Comparison of ENCODE assay signal across 8 cellular contexts in the genomic region with DNA sequence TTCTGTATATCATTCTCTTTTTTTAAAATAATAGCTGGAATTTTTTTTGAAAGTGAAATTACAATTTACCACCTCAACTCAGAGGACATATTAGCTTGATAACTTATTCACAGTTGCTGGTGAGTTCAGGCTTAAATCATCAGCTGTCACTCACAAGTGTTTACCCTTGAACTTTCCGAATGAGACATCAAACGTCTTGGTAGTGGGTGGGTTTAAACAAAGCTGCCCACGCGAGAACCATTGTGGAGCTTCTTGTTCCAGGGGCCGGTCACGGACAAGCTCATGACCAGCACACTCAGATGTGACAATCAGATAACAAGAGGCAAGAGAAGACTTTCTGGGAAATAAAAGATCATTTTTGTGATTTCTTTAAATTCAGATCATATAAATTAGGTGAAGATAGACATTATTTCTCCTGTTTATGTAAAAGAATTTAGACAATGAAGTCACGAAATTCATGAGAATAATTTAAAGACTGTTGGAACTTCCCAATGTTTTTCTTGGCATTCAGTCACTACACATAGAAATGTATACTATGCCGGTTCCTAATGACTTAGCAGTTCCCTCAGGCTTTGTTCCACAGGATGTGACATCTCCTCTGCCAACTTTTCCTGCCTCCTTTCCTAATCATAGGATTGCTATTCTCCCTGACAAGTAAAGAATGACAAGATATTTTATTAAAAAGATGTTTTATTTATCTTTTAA. TPM values are rescaled to one million over a fixed set of nuclear protein-coding genes. Genes with fewer than 3 reads are reported as not detected.
A peak's percentile ranks its signal among the peaks of the same experiment; 100 is the strongest.
DNase-seq lines count a peak whose midpoint lies in the region; ATAC-seq and TF ChIP-seq lines count a peak whose summit lies in the region.

No MANE protein-coding gene starts in this region.

- intact Hi-C loops in left ventricle myocardium inferior (cut with micrococcal nuclease) = loop anchor here (5.0 kb wide), 1 partner anchor 182 kb away; no protein-coding TSS in a partner anchor

- CTCF ChIA-PET in activated CD8-positive, alpha-beta T cell treated with anti-CD3 and anti-CD28 coated beads, Interleukin-2, amount 10 ng/mL, durations not matched to agents 7 days and 5 days (lab: Charles Lee) = interaction anchor here (0.6 to 12.9 kb wide), 21 partner anchors 8 to 189 kb away, joined by 3 to 207 read pairs (median 4); partner anchors contain the start of gene ANKRD28

- DNase-seq in activated effector memory CD4-positive, alpha-beta T cell treated with anti-CD3 and anti-CD28 coated beads, Interleukin-2, amount 50 U/mL, for 16 hours = peak; percentile 72
- DNase-seq in activated effector memory CD4-positive, alpha-beta T cell treated with Interleukin-2 at 50 U/mL for 16 hours = no peak
- no peak for DNase-seq in activated CD8-positive, alpha-beta T cell treated with anti-CD3 and anti-CD28 coated beads, Interleukin-2, amount 10 ng/mL, durations not matched to agents 7 days and 5 days
- DNase-seq in left ventricle myocardium inferior (no peak), NCI-H1092 treated with DMSO at 0.1 percent for 48 hours (lab: John Stamatoyannopoulos, UW) (no peak), T-helper 9 cell (no peak)
- no peak for DNase-seq in stimulated activated naive CD8-positive, alpha-beta T cell treated with anti-CD3 and anti-CD28 coated beads, Interleukin-15, amount 100 ng/mL, for 72 hours

- H3K27me3 Mint-ChIP-seq in activated CD8-positive, alpha-beta T cell treated with anti-CD3 and anti-CD28 coated beads, Interleukin-2, amount 10 ng/mL, durations not matched to agents 7 days and 5 days (ENCODE audit: low read depth) = no peaks in the 10 kb centered on the region
- H3K27me3 Mint-ChIP-seq in stimulated activated naive CD8-positive, alpha-beta T cell treated with anti-CD3 and anti-CD28 coated beads, Interleukin-15, amount 100 ng/mL, for 72 hours = no peaks in the 10 kb centered on the region

- H3K27ac ChIP-seq in left ventricle myocardium inferior (replicated peaks) = peak overlapping the region; percentile 36

- H3K4me3 ChIP-seq in left ventricle myocardium inferior = peak overlapping the region; percentile 49

- no peaks in the 10 kb centered on the region for H3K36me3 ChIP-seq in left ventricle myocardium inferior

- H3K27ac Mint-ChIP-seq in activated CD8-positive, alpha-beta T cell treated with anti-CD3 and anti-CD28 coated beads, Interleukin-2, amount 10 ng/mL, durations not matched to agents 7 days and 5 days = no peak overlapping the region
- H3K27ac Mint-ChIP-seq in stimulated activated naive CD8-positive, alpha-beta T cell treated with anti-CD3 and anti-CD28 coated beads, Interleukin-15, amount 100 ng/mL, for 72 hours = peak overlapping the region in 1 of 2 donors; percentile 91

- no peaks in the 10 kb centered on the region for H3K36me3 Mint-ChIP-seq in activated CD8-positive, alpha-beta T cell treated with anti-CD3 and anti-CD28 coated beads, Interleukin-2, amount 10 ng/mL, durations not matched to agents 7 days and 5 days (ENCODE audit: low read depth)

- no peak overlapping the region for H3K4me3 Mint-ChIP-seq in activated CD8-positive, alpha-beta T cell treated with anti-CD3 and anti-CD28 coated beads, Interleukin-2, amount 10 ng/mL, durations not matched to agents 7 days and 5 days
- peak overlapping the region; percentile 34 to 75 for H3K4me3 Mint-ChIP-seq in stimulated activated naive CD8-positive, alpha-beta T cell treated with anti-CD3 and anti-CD28 coated beads, Interleukin-15, amount 100 ng/mL, for 72 hours

- no peak for TF ChIP-seq CTCF in left ventricle myocardium inferior (IDR thresholded peaks at IDR 0.05; ENCODE audit: borderline replicate concordance)

- no peaks in the 10 kb centered on the region for H3K9me3 Mint-ChIP-seq in activated CD8-positive, alpha-beta T cell treated with anti-CD3 and anti-CD28 coated beads, Interleukin-2, amount 10 ng/mL, durations not matched to agents 7 days and 5 days (ENCODE audit: insufficient read depth)
- no peaks in the 10 kb centered on the region for H3K9me3 Mint-ChIP-seq in stimulated activated naive CD8-positive, alpha-beta T cell treated with anti-CD3 and anti-CD28 coated beads, Interleukin-15, amount 100 ng/mL, for 72 hours

- ATAC-seq in HG03045 (IDR thresholded peaks at IDR 0.05; ENCODE audit: unreplicated experiment) = peak; percentile 47
- ATAC-seq in activated CD8-positive, alpha-beta T cell treated with anti-CD3 and anti-CD28 coated beads, Interleukin-2, amount 10 ng/mL, durations not matched to agents 7 days and 5 days = peak; percentile 20
- peak; percentile 71 for ATAC-seq in stimulated activated naive CD8-positive, alpha-beta T cell treated with anti-CD3 and anti-CD28 coated beads, Interleukin-15, amount 100 ng/mL, for 72 hours

- H3K9me3 ChIP-seq in left ventricle myocardium inferior (replicated peaks) = no peaks in the 10 kb centered on the region

- POLR2A ChIA-PET in activated CD8-positive, alpha-beta T cell treated with anti-CD3 and anti-CD28 coated beads, Interleukin-2, amount 10 ng/mL, durations not matched to agents 7 days and 5 days (lab: Charles Lee) = no interaction called here

- H3K4me1 ChIP-seq in left ventricle myocardium inferior = peaks cover 36% of the 10 kb centered on the region

- H3K27me3 ChIP-seq in left ventricle myocardium inferior (ENCODE audit: low read depth) = no peaks in the 10 kb centered on the region

- peaks cover 26% of the 10 kb centered on the region for H3K4me1 Mint-ChIP-seq in activated CD8-positive, alpha-beta T cell treated with anti-CD3 and anti-CD28 coated beads, Interleukin-2, amount 10 ng/mL, durations not matched to agents 7 days and 5 days (ENCODE audit: low read depth)
- peaks cover 63% of the 10 kb centered on the region for H3K4me1 Mint-ChIP-seq in stimulated activated naive CD8-positive, alpha-beta T cell treated with anti-CD3 and anti-CD28 coated beads, Interleukin-15, amount 100 ng/mL, for 72 hours

RNA-seq across cellular contexts. Expression of gene BTD, which starts 29.3 kb away (rescaled TPM):
- 1 to 10 TPM; 7.1 to 7.5 TPM for total RNA-seq in activated CD8-positive, alpha-beta T cell treated with anti-CD3 and anti-CD28 coated beads, Interleukin-2, amount 10 ng/mL, durations not matched to agents 7 days and 5 days
- 9.2 TPM for total RNA-seq in left ventricle myocardium inferior

RNA-seq across cellular contexts. Expression of gene HACL1, which starts 29.4 kb away (rescaled TPM):
- total RNA-seq in activated CD8-positive, alpha-beta T cell treated with anti-CD3 and anti-CD28 coated beads, Interleukin-2, amount 10 ng/mL, durations not matched to agents 7 days and 5 days = 10 to 100 TPM; 23.9 to 24.9 TPM
- 14.9 TPM for total RNA-seq in left ventricle myocardium inferior

Comparison
In these comparisons a context has a peak if more than half of its experiments do, and no peak if none do; other contexts are left out.
1. ATAC-seq: peak in every context shown above with its lines; median percentile 71 in stimulated activated naive CD8-positive, alpha-beta T cell treated with anti-CD3 and anti-CD28 coated beads, Interleukin-15, amount 100 ng/mL, for 72 hours; 47 in HG03045; 20 in activated CD8-positive, alpha-beta T cell treated with anti-CD3 and anti-CD28 coated beads, Interleukin-2, amount 10 ng/mL, durations not matched to agents 7 days and 5 days.